10 cellular contexts compared by ENCODE assay signal in the genomic region with DNA sequence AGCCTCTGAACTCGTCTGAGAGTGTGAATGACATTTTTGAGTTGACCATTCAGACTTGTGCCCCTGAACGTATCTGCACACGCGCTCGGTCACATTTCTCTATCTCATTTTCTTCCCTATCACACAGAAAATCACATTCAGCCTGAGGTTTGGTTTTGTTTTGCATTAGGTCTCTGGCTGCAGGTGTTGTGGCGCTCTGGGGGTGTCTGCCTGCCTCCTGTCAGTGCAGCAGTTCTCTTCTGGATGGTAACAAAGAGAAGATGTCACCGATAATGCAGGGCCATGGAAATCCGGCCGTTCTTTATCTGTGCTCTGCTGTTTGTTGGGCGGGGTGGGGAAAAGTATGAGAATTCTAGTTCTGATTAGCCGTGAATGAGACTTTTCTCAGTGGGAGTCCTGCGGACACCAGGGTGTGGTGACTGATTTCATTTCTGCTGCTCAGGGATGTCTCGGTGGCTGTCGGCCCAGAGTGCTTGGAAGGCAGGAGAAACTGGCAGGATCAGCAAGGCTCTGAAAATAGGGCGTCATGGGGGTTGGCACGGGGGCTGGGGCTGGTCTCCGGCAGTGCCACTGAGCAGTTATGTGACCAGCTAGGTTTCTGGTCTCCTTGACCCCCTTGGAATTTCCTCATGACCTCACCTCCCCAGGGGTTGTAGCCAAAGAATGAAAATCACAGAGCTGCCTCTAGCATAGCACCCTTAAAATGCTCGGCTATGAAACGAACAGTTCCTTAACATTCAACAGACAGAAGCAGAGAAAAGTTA. TPM values are rescaled to one million over a fixed set of nuclear protein-coding genes. Genes with fewer than 3 reads are reported as not detected.
DNase-seq lines count a peak whose midpoint lies in the region; ATAC-seq lines count a peak whose summit lies in the region.
"Had no signal": no experiment of that assay in that cellular context is flagged by ENCODE, and none has a peak within 500 bp of the region (broad histone marks: within the 10 kb centered on the region; RNA-seq: fewer than 3 reads in every experiment).

No MANE protein-coding gene starts in this region.

- ATAC-seq in left lobe of liver (peak; percentile 36), HG03354 (IDR thresholded peaks at IDR 0.05; ENCODE audit: poor library complexity, severe bottlenecking, unreplicated experiment) (no peak)
- ATAC-seq: activated T-helper 17 cell treated with anti-CD3 and anti-CD28 coated beads, Interleukin-2, amount 50 U/mL, for 72 hours had no signal

- H3K4me3 ChIP-seq in stomach smooth muscle (ENCODE audit: low read length in 2 of 2) = peak overlapping the region; percentile 54 to 65

- H3K27me3 ChIP-seq in stomach smooth muscle (ENCODE audit: control insufficient read depth in 1 of 2, insufficient read depth in 2 of 2, low read length in 2 of 2) = no peaks in the 10 kb centered on the region

- no peaks in the 10 kb centered on the region for H3K36me3 ChIP-seq in stomach smooth muscle (ENCODE audit: control insufficient read depth in 2 of 2, insufficient read depth in 2 of 2, low read length in 2 of 2)

- DNase-seq in HPDE6-E6E7 (ENCODE audit: extremely low spot score) (peak; percentile 6), left lobe of liver (ENCODE audit: low spot score) (no peak), NCI-H82 treated with DMSO at 0.1 percent for 48 hours (lab: John Stamatoyannopoulos, UW; ENCODE audit: unreplicated experiment) (no peak), T-helper 9 cell (no peak), OCI-M2 (lab: John Stamatoyannopoulos, UW; ENCODE audit: unreplicated experiment) (no peak)
- DNase-seq: stimulated activated CD4-positive, alpha-beta T cell treated with anti-CD3 and anti-CD28 coated beads, Interleukin-12 subunit alpha, Interleukin-12 subunit beta, amount 100 ng/mL, for 4 hours had no signal

- H3K9me3 ChIP-seq in stomach smooth muscle (ENCODE audit: control insufficient read depth in 2 of 2, low read length in 2 of 2) = no peaks in the 10 kb centered on the region

- peaks cover 29% of the 10 kb centered on the region for H3K4me1 ChIP-seq in stomach smooth muscle (ENCODE audit: control insufficient read depth, insufficient read depth, low read length)

- peak overlapping the region; percentile 39 to 55 for H3K9ac ChIP-seq in stomach smooth muscle (ENCODE audit: low read length in 2 of 2)

- H3K27ac ChIP-seq in cingulate gyrus (ENCODE audit: low read depth, low read length) = peak overlapping the region; percentile 78
- H3K27ac ChIP-seq in stomach smooth muscle (ENCODE audit: low read length) = peak overlapping the region; percentile 53

RNA-seq across cellular contexts. Expression of gene RNF113B, which starts 5.1 kb away (rescaled TPM):
- not detected for total RNA-seq in left lobe of liver
- total RNA-seq: activated T-helper 17 cell treated with anti-CD3 and anti-CD28 coated beads, Interleukin-2, amount 50 U/mL, for 72 hours had no signal

RNA-seq across cellular contexts. Expression of gene FARP1, which starts 29.1 kb away (rescaled TPM):
- 78.8 TPM for total RNA-seq in left lobe of liver
